40 cellular contexts compared by ENCODE assay signal in genomic region chr15:89878323-89878722, GRCh38. TPM values are rescaled to one million over a fixed set of nuclear protein-coding genes. Genes with fewer than 3 reads are reported as not detected.
"Had no signal": no experiment of that assay in that cellular context is flagged by ENCODE, and none has a peak within 500 bp of the region (broad histone marks: within the 10 kb centered on the region; RNA-seq: fewer than 3 reads in every experiment).

No MANE protein-coding gene starts in this region.

- H3K27ac Mint-ChIP-seq: activated naive CD4-positive, alpha-beta T cell treated with anti-CD3 and anti-CD28 coated beads for 36 hours; activated naive CD4-positive, alpha-beta T cell treated with anti-CD3 and anti-CD28 coated beads, Interleukin-2, amount 10 ng/mL, durations not matched to agents 7 days and 5 days; activated naive CD4-positive, alpha-beta T cell treated with anti-CD3 and anti-CD28 coated beads, Interleukin-2, amount 50 U/mL, for 72 hours; activated naive CD8-positive, alpha-beta T cell; activated naive CD8-positive, alpha-beta T cell treated with anti-CD3 and anti-CD28 coated beads for 36 hours; activated naive CD8-positive, alpha-beta T cell treated with anti-CD3 and anti-CD28 coated beads, Interleukin-2, amount 10 ng/mL, durations not matched to agents 7 days and 5 days; activated naive CD8-positive, alpha-beta T cell treated with anti-CD3 and anti-CD28 coated beads, Interleukin-2, amount 50 U/mL, for 24 hours; activated T-cell treated with anti-CD3 and anti-CD28 coated beads, Interleukin-2, amount 50 U/mL, for 24 hours; activated T-cell treated with anti-CD3 and anti-CD28 coated beads, Interleukin-2, amount 50 U/mL, for 72 hours; activated T-helper 1 cell treated with anti-CD3 and anti-CD28 coated beads, Interleukin-12 subunit alpha, Interleukin-12 subunit beta, Interleukin-2, Interleukin-4 antibody, amounts not matched to agents 30 ng/mL and 10 ng/mL and 1 ng/mL, durations not matched to agents 14 hours and 24 hours and 36 hours; activated T-helper 17 cell treated with anti-CD3 and anti-CD28 coated beads, Interleukin-2, amount 50 U/mL, for 72 hours; activated T-helper 2 cell treated with anti-CD3 and anti-CD28 coated beads, Interferon-gamma antibody, Interleukin-2, Interleukin-4, amounts not matched to agents 10 μg/mL and 5 μg/mL and 100 μg/mL, durations not matched to agents 14 hours and 24 hours and 36 hours; brain had no signal

- H3K36me3 ChIP-seq: breast epithelium, cardiac muscle cell had no signal

- ATAC-seq: activated naive CD4-positive, alpha-beta T cell treated with anti-CD3 and anti-CD28 coated beads, Interleukin-2, amount 50 U/mL, for 72 hours; activated naive CD8-positive, alpha-beta T cell treated with anti-CD3 and anti-CD28 coated beads, Interleukin-2, amount 50 U/mL, for 24 hours; activated T-cell treated with anti-CD3 and anti-CD28 coated beads, Interleukin-2, amount 50 U/mL, for 4 hours; activated T-cell treated with anti-CD3 and anti-CD28 coated beads, Interleukin-2, amount 50 U/mL, for 72 hours; activated T-helper 17 cell treated with anti-CD3 and anti-CD28 coated beads, Interleukin-2, amount 50 U/mL, for 72 hours; body of pancreas had no signal

- H3K36me3 Mint-ChIP-seq: activated naive CD4-positive, alpha-beta T cell treated with anti-CD3 and anti-CD28 coated beads, Interleukin-2, amount 50 U/mL, for 72 hours had no signal

- H3K27me3 ChIP-seq: adrenal gland, ascending aorta, body of pancreas, brain microvascular endothelial cell, breast epithelium, cardiac muscle cell had no signal

- H3K9me3 Mint-ChIP-seq: activated naive CD4-positive, alpha-beta T cell treated with anti-CD3 and anti-CD28 coated beads for 36 hours; activated naive CD4-positive, alpha-beta T cell treated with anti-CD3 and anti-CD28 coated beads, Interleukin-2, amount 10 ng/mL, durations not matched to agents 7 days and 5 days; activated naive CD4-positive, alpha-beta T cell treated with anti-CD3 and anti-CD28 coated beads, Interleukin-2, amount 50 U/mL, for 24 hours; activated naive CD4-positive, alpha-beta T cell treated with anti-CD3 and anti-CD28 coated beads, Interleukin-2, amount 50 U/mL, for 72 hours; activated naive CD8-positive, alpha-beta T cell treated with anti-CD3 and anti-CD28 coated beads for 36 hours; activated naive CD8-positive, alpha-beta T cell treated with anti-CD3 and anti-CD28 coated beads, Interleukin-2, amount 10 ng/mL, durations not matched to agents 7 days and 5 days; activated naive CD8-positive, alpha-beta T cell treated with anti-CD3 and anti-CD28 coated beads, Interleukin-2, amount 50 U/mL, for 24 hours; activated T-cell treated with anti-CD3 and anti-CD28 coated beads, Interleukin-2, amount 50 U/mL, for 24 hours; activated T-cell treated with anti-CD3 and anti-CD28 coated beads, Interleukin-2, amount 50 U/mL, for 4 hours; activated T-cell treated with anti-CD3 and anti-CD28 coated beads, Interleukin-2, amount 50 U/mL, for 72 hours; activated T-helper 1 cell treated with anti-CD3 and anti-CD28 coated beads, Interleukin-12 subunit alpha, Interleukin-12 subunit beta, Interleukin-2, Interleukin-4 antibody, amounts not matched to agents 30 ng/mL and 10 ng/mL and 1 ng/mL, durations not matched to agents 14 hours and 24 hours and 36 hours; activated T-helper 17 cell treated with anti-CD3 and anti-CD28 coated beads, Interleukin-2, amount 50 U/mL, for 72 hours; activated T-helper 2 cell treated with anti-CD3 and anti-CD28 coated beads, Interferon-gamma antibody, Interleukin-2, Interleukin-4, amounts not matched to agents 10 μg/mL and 5 μg/mL and 100 μg/mL, durations not matched to agents 14 hours and 24 hours and 36 hours; brain; central memory CD8-positive, alpha-beta T cell had no signal

- H3K4me1 Mint-ChIP-seq: activated naive CD4-positive, alpha-beta T cell treated with anti-CD3 and anti-CD28 coated beads, Interleukin-2, amount 50 U/mL, for 24 hours; central memory CD8-positive, alpha-beta T cell had no signal

- H3K4me3 Mint-ChIP-seq: activated naive CD4-positive, alpha-beta T cell treated with anti-CD3 and anti-CD28 coated beads for 36 hours; activated naive CD4-positive, alpha-beta T cell treated with anti-CD3 and anti-CD28 coated beads, Interleukin-2, amount 10 ng/mL, durations not matched to agents 7 days and 5 days; activated naive CD4-positive, alpha-beta T cell treated with anti-CD3 and anti-CD28 coated beads, Interleukin-2, amount 50 U/mL, for 24 hours; activated naive CD8-positive, alpha-beta T cell; activated naive CD8-positive, alpha-beta T cell treated with anti-CD3 and anti-CD28 coated beads for 36 hours; activated naive CD8-positive, alpha-beta T cell treated with anti-CD3 and anti-CD28 coated beads, Interleukin-2, amount 10 ng/mL, durations not matched to agents 7 days and 5 days; activated naive CD8-positive, alpha-beta T cell treated with anti-CD3 and anti-CD28 coated beads, Interleukin-2, amount 50 U/mL, for 24 hours; activated T-cell treated with anti-CD3 and anti-CD28 coated beads, Interleukin-2, amount 50 U/mL, for 24 hours; activated T-cell treated with anti-CD3 and anti-CD28 coated beads, Interleukin-2, amount 50 U/mL, for 4 hours; activated T-cell treated with anti-CD3 and anti-CD28 coated beads, Interleukin-2, amount 50 U/mL, for 72 hours; activated T-helper 1 cell treated with anti-CD3 and anti-CD28 coated beads, Interleukin-12 subunit alpha, Interleukin-12 subunit beta, Interleukin-2, Interleukin-4 antibody, amounts not matched to agents 30 ng/mL and 10 ng/mL and 1 ng/mL, durations not matched to agents 14 hours and 24 hours and 36 hours; activated T-helper 17 cell treated with anti-CD3 and anti-CD28 coated beads, Interleukin-2, amount 50 U/mL, for 72 hours; brain; central memory CD8-positive, alpha-beta T cell had no signal

- H3K9me3 ChIP-seq: adrenal gland, ascending aorta, body of pancreas, breast epithelium had no signal

- DNase-seq: activated effector memory CD4-positive, alpha-beta T cell treated with anti-CD3 and anti-CD28 coated beads, Interleukin-2, amount 50 U/mL, for 16 hours; activated effector memory CD4-positive, alpha-beta T cell treated with Interleukin-2 at 50 U/mL for 16 hours; activated gamma-delta T cell; activated gamma-delta T cell treated with Interleukin-2 at 50 U/mL for 16 hours; activated naive CD4-positive, alpha-beta T cell; activated naive CD4-positive, alpha-beta T cell treated with anti-CD3 and anti-CD28 coated beads for 36 hours; activated naive CD4-positive, alpha-beta T cell treated with anti-CD3 and anti-CD28 coated beads, Interleukin-2, amount 10 ng/mL, durations not matched to agents 7 days and 5 days; activated naive CD4-positive, alpha-beta T cell treated with anti-CD3 and anti-CD28 coated beads, Interleukin-2, amount 50 U/mL, for 16 hours; activated naive CD4-positive, alpha-beta T cell treated with Interleukin-2 at 50 U/mL for 16 hours; activated naive CD8-positive, alpha-beta T cell treated with anti-CD3 and anti-CD28 coated beads for 36 hours; activated naive CD8-positive, alpha-beta T cell treated with anti-CD3 and anti-CD28 coated beads, Interleukin-2, amount 10 ng/mL, durations not matched to agents 7 days and 5 days; activated naive CD8-positive, alpha-beta T cell treated with anti-CD3 and anti-CD28 coated beads, Interleukin-2, amount 50 U/mL, for 24 hours; activated T-cell treated with anti-CD3 and anti-CD28 coated beads, Interleukin-2, amount 50 U/mL, for 1 hour; activated T-cell treated with anti-CD3 and anti-CD28 coated beads, Interleukin-2, amount 50 U/mL, for 24 hours; activated T-cell treated with anti-CD3 and anti-CD28 coated beads, Interleukin-2, amount 50 U/mL, for 4 hours; activated T-cell treated with anti-CD3 and anti-CD28 coated beads, Interleukin-2, amount 50 U/mL, for 48 hours; activated T-cell treated with anti-CD3 and anti-CD28 coated beads, Interleukin-2, amount 50 U/mL, for 72 hours; adrenal gland; amniotic stem cell; amygdala; anterior cingulate cortex; aorta; body of pancreas; brain microvascular endothelial cell; caudate nucleus; central memory CD4-positive, alpha-beta T cell; cerebellar nuclear complex had no signal

- H3K4me1 ChIP-seq: adrenal gland, ascending aorta, breast epithelium had no signal

- H3K27ac ChIP-seq: adrenal gland, ascending aorta, body of pancreas, brain microvascular endothelial cell, breast epithelium, cardiac muscle cell had no signal

- H3K4me3 ChIP-seq: adrenal gland, ascending aorta, body of pancreas, breast epithelium, cardiac muscle cell had no signal

- FAIRE-seq: astrocyte, bronchial epithelial cell had no signal

- H3K27me3 Mint-ChIP-seq: activated naive CD4-positive, alpha-beta T cell treated with anti-CD3 and anti-CD28 coated beads, Interleukin-2, amount 10 ng/mL, durations not matched to agents 7 days and 5 days; activated naive CD4-positive, alpha-beta T cell treated with anti-CD3 and anti-CD28 coated beads, Interleukin-2, amount 50 U/mL, for 24 hours; activated naive CD8-positive, alpha-beta T cell; activated naive CD8-positive, alpha-beta T cell treated with anti-CD3 and anti-CD28 coated beads for 36 hours; activated naive CD8-positive, alpha-beta T cell treated with anti-CD3 and anti-CD28 coated beads, Interleukin-2, amount 10 ng/mL, durations not matched to agents 7 days and 5 days; activated naive CD8-positive, alpha-beta T cell treated with anti-CD3 and anti-CD28 coated beads, Interleukin-2, amount 50 U/mL, for 24 hours; activated T-cell treated with anti-CD3 and anti-CD28 coated beads, Interleukin-2, amount 50 U/mL, for 24 hours; activated T-helper 17 cell treated with anti-CD3 and anti-CD28 coated beads, Interleukin-2, amount 50 U/mL, for 72 hours; brain; central memory CD8-positive, alpha-beta T cell had no signal

RNA-seq across cellular contexts. Expression of gene ARPIN, which starts 34.4 kb away (rescaled TPM):
- total RNA-seq: activated naive CD4-positive, alpha-beta T cell treated with anti-CD3 and anti-CD28 coated beads for 36 hours; activated naive CD4-positive, alpha-beta T cell treated with anti-CD3 and anti-CD28 coated beads, Interleukin-2, amount 50 U/mL, for 72 hours; activated naive CD8-positive, alpha-beta T cell treated with anti-CD3 and anti-CD28 coated beads for 36 hours; activated T-cell treated with anti-CD3 and anti-CD28 coated beads, Interleukin-2, amount 50 U/mL, for 72 hours; activated T-helper 1 cell treated with anti-CD3 and anti-CD28 coated beads, Interleukin-12 subunit alpha, Interleukin-12 subunit beta, Interleukin-2, Interleukin-4 antibody, amounts not matched to agents 30 ng/mL and 10 ng/mL and 1 ng/mL, durations not matched to agents 14 hours and 24 hours and 36 hours; activated T-helper 17 cell treated with anti-CD3 and anti-CD28 coated beads, Interleukin-2, amount 50 U/mL, for 72 hours; activated T-helper 2 cell treated with anti-CD3 and anti-CD28 coated beads, Interferon-gamma antibody, Interleukin-2, Interleukin-4, amounts not matched to agents 10 μg/mL and 5 μg/mL and 100 μg/mL, durations not matched to agents 14 hours and 24 hours and 36 hours had no signal
